10 cellular contexts compared by ENCODE assay signal in genomic region chr20:24470782-24471582, GRCh38. TPM values are rescaled to one million over a fixed set of nuclear protein-coding genes. Genes with fewer than 3 reads are reported as not detected.
DNase-seq lines count a peak whose midpoint lies in the region; ATAC-seq and TF ChIP-seq lines count a peak whose summit lies in the region.
"Had no signal": no experiment of that assay in that cellular context is flagged by ENCODE, and none has a peak within 500 bp of the region (broad histone marks: within the 10 kb centered on the region; RNA-seq: fewer than 3 reads in every experiment).

No MANE protein-coding gene starts in this region.

- no peaks in the 10 kb centered on the region for H3K9me3 Mint-ChIP-seq in activated CD8-positive, alpha-beta T cell treated with anti-CD3 and anti-CD28 coated beads, Interleukin-2, amount 10 ng/mL, durations not matched to agents 7 days and 5 days (ENCODE audit: insufficient read depth)

- H3K27ac ChIP-seq in right atrium auricular region (peak overlapping the region; percentile 73 to 92), psoas muscle (no peak overlapping the region)
- H3K27ac ChIP-seq: epithelial cell of prostate had no signal

- CTCF ChIA-PET in activated CD8-positive, alpha-beta T cell treated with anti-CD3 and anti-CD28 coated beads, Interleukin-2, amount 10 ng/mL, durations not matched to agents 7 days and 5 days (lab: Charles Lee) = no interaction called here

- H3K4me3 Mint-ChIP-seq in activated CD8-positive, alpha-beta T cell treated with anti-CD3 and anti-CD28 coated beads, Interleukin-2, amount 10 ng/mL, durations not matched to agents 7 days and 5 days = peak overlapping the region; percentile 25

- no peaks in the 10 kb centered on the region for H3K27me3 ChIP-seq in right atrium auricular region
- peaks cover 0 to 53% (median 22%) of the 10 kb centered on the region in 3 donors for H3K27me3 ChIP-seq in psoas muscle (ENCODE audit: insufficient read depth in 3 of 3, low read length in 2 of 3)

- ATAC-seq in activated CD8-positive, alpha-beta T cell treated with anti-CD3 and anti-CD28 coated beads, Interleukin-2, amount 10 ng/mL, durations not matched to agents 7 days and 5 days = no peak
- no peak for ATAC-seq in psoas muscle
- ATAC-seq: HCT116 had no signal

- H3K27me3 Mint-ChIP-seq in activated CD8-positive, alpha-beta T cell treated with anti-CD3 and anti-CD28 coated beads, Interleukin-2, amount 10 ng/mL, durations not matched to agents 7 days and 5 days (ENCODE audit: low read depth) = peaks cover 66% of the 10 kb centered on the region

- intact Hi-C loops in psoas muscle (cut with DNase I) = no loop called here

- H3K27ac Mint-ChIP-seq in activated CD8-positive, alpha-beta T cell treated with anti-CD3 and anti-CD28 coated beads, Interleukin-2, amount 10 ng/mL, durations not matched to agents 7 days and 5 days = no peak overlapping the region

- peaks cover 17% of the 10 kb centered on the region for H3K4me1 Mint-ChIP-seq in activated CD8-positive, alpha-beta T cell treated with anti-CD3 and anti-CD28 coated beads, Interleukin-2, amount 10 ng/mL, durations not matched to agents 7 days and 5 days (ENCODE audit: low read depth)

- POLR2A ChIA-PET in activated CD8-positive, alpha-beta T cell treated with anti-CD3 and anti-CD28 coated beads, Interleukin-2, amount 10 ng/mL, durations not matched to agents 7 days and 5 days (lab: Charles Lee) = no interaction called here

- TF ChIP-seq CTCF in right atrium auricular region (IDR thresholded peaks at IDR 0.05) = no peak
- no peak for TF ChIP-seq CTCF in psoas muscle (IDR thresholded peaks at IDR 0.05)

- DNase-seq in D341Med (ENCODE audit: low spot score) (peak; percentile 63), right atrium auricular region (ENCODE audit: low spot score) (no peak), psoas muscle (no peak), T1000 (lab: John Stamatoyannopoulos, UW) (no peak), NCI-H2107 treated with DMSO at 0.1 percent for 48 hours (lab: John Stamatoyannopoulos, UW; ENCODE audit: unreplicated experiment) (no peak), kidney glomerular epithelial cell (lab: John Stamatoyannopoulos, UW) (no peak)
- DNase-seq in activated CD8-positive, alpha-beta T cell treated with anti-CD3 and anti-CD28 coated beads, Interleukin-2, amount 10 ng/mL, durations not matched to agents 7 days and 5 days = no peak
- DNase-seq in stimulated activated CD4-positive, alpha-beta T cell treated with anti-CD3 and anti-CD28 coated beads, Interleukin-4, amount 100 ng/mL, for 1 hour = no peak

- H3K4me3 ChIP-seq in right atrium auricular region = peak overlapping the region; percentile 59 to 61
- peak overlapping the region; percentile 51 for H3K4me3 ChIP-seq in psoas muscle

- no peaks in the 10 kb centered on the region for H3K36me3 Mint-ChIP-seq in activated CD8-positive, alpha-beta T cell treated with anti-CD3 and anti-CD28 coated beads, Interleukin-2, amount 10 ng/mL, durations not matched to agents 7 days and 5 days (ENCODE audit: low read depth)

- H3K9me3 ChIP-seq in right atrium auricular region = no peaks in the 10 kb centered on the region
- H3K9me3 ChIP-seq in psoas muscle = no peaks in the 10 kb centered on the region

- 4 to 6% (median 5%) methylated on average over 53 to 56 of the region's 56 CpGs for WGBS in psoas muscle, 3 donors

- H3K36me3 ChIP-seq in right atrium auricular region (no peaks in the 10 kb centered on the region), psoas muscle (ENCODE audit: insufficient read depth in 1 of 2, low read depth in 1 of 2) (no peaks in the 10 kb centered on the region)

- H3K4me1 ChIP-seq in right atrium auricular region (peaks cover 0 to 24% of the 10 kb centered on the region in 2 donors), psoas muscle (no peaks in the 10 kb centered on the region)

RNA-seq across cellular contexts. Expression of gene SYNDIG1, which starts 1.6 kb away (rescaled TPM):
- not detected for total RNA-seq in activated CD8-positive, alpha-beta T cell treated with anti-CD3 and anti-CD28 coated beads, Interleukin-2, amount 10 ng/mL, durations not matched to agents 7 days and 5 days
- 10 to 100 TPM; 21.7 to 38.1 TPM for total RNA-seq in right atrium auricular region
- not detected for total RNA-seq in psoas muscle
- polyA plus RNA-seq in psoas muscle = under 1 TPM in 2 of 3 donors, not detected in 1; 0.03 to 0.10 TPM

Comparison
In these comparisons a context has a peak if more than half of its experiments do, and no peak if none do; other contexts are left out.
1. RNA of gene SYNDIG1, which starts 1.6 kb away (total RNA-seq): 21.7 to 38.1 TPM in right atrium auricular region; not detected in psoas muscle and not detected in activated CD8-positive, alpha-beta T cell treated with anti-CD3 and anti-CD28 coated beads, Interleukin-2, amount 10 ng/mL, durations not matched to agents 7 days and 5 days; every median in the first group is over 10 times any median in the second.